In the genomic region with DNA sequence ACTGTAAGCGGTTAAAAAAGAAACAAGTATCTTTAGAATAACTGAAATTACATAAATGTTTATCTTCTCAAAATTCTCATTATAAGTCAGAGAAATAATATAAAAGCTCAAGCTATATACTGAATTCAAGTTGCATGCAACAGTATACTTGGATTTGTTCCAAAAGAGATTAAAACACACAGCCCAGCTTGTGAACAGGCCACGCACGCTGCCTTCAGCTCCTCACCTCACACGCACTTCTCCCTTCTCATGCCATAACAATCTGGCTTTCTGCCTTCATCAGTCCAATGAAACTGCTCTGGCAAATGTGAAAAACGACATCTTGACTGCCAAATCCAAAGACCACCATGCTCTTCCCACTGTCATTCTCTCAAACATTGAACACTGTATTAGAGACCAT, we compare ENCODE assay signal across 18 cellular contexts. TPM values are rescaled to one million over a fixed set of nuclear protein-coding genes. Genes with fewer than 3 reads are reported as not detected.
DNase-seq lines count a peak whose midpoint lies in the region; ATAC-seq and TF ChIP-seq lines count a peak whose summit lies in the region.
"Had no signal": no experiment of that assay in that cellular context is flagged by ENCODE, and none has a peak within 500 bp of the region (broad histone marks: within the 10 kb centered on the region; RNA-seq: fewer than 3 reads in every experiment).

No MANE protein-coding gene starts in this region.

- H3K79me2 ChIP-seq in MM.1S (ENCODE audit: low read length) = peaks cover 40% of the 10 kb centered on the region

- DNase-seq in D341Med (ENCODE audit: low spot score) (peak; percentile 68), OCI-M1 (lab: John Stamatoyannopoulos, UW) (peak; percentile 23), fibroblast of the conjunctiva (ENCODE audit: low read depth) (peak; percentile 4), psoas muscle (no peak), SKM-1 treated with dmso at 0.1 percent for 144 hours (lab: John Stamatoyannopoulos, UW; ENCODE audit: unreplicated experiment) (no peak), MM.1S (no peak)
- DNase-seq in activated CD4-positive, CD25-positive, alpha-beta regulatory T cell (lab: John Stamatoyannopoulos, UW) = no peak
- DNase-seq: activated CD8-positive, alpha-beta memory T cell treated with anti-CD3 and anti-CD28 coated beads for 24 hours; activated gamma-delta T cell treated with Interleukin-2 at 50 U/mL for 16 hours; body of pancreas; DND-41; effector CD4-positive, alpha-beta T cell; NCI-H2029 treated with DMSO at 0.1 percent for 48 hours; substantia nigra had no signal

- H3K9me2 ChIP-seq in MM.1S (replicated peaks; ENCODE audit: insufficient read depth, low read length) = no peaks in the 10 kb centered on the region

- 45 to 55% (median 45%) methylated on average over 5 of the region's 5 CpGs for WGBS in psoas muscle, 3 donors

- no peak overlapping the region for H2AFZ ChIP-seq in MM.1S (ENCODE audit: low read length)

- H3K9ac ChIP-seq in MM.1S (ENCODE audit: low read length) = no peak overlapping the region
- H3K9ac ChIP-seq: BLaER1 treated with 17β-estradiol and CSF1 and Interleukin-3, amounts not matched to agents 10 nM and 100 nM had no signal

- no peaks in the 10 kb centered on the region for H3F3A ChIP-seq in MM.1S (ENCODE audit: insufficient read depth, low read length)

- intact Hi-C loops in psoas muscle (cut with DNase I) = no loop called here

- H3K27ac ChIP-seq in psoas muscle (no peak overlapping the region), MM.1S (ENCODE audit: low read length) (no peak overlapping the region)
- H3K27ac ChIP-seq: BLaER1 treated with 17β-estradiol and CSF1 and Interleukin-3, amounts not matched to agents 10 nM and 100 nM; body of pancreas; SJSA1 had no signal

- ATAC-seq in psoas muscle = peak in 3 of 4 donors; percentile 36 to 76 (median 67)
- ATAC-seq in GM21529 (IDR thresholded peaks at IDR 0.05; ENCODE audit: unreplicated experiment) = no peak
- ATAC-seq: body of pancreas had no signal

- TF ChIP-seq CTCF in psoas muscle (IDR thresholded peaks at IDR 0.05) = no peak
- no peak for TF ChIP-seq CTCF in MM.1S (IDR thresholded peaks at IDR 0.05; ENCODE audit: low read length)

- H3K36me3 ChIP-seq in psoas muscle (ENCODE audit: insufficient read depth in 1 of 2, low read depth in 1 of 2) = peaks cover 0 to 33% of the 10 kb centered on the region in 2 donors
- peaks cover 5% of the 10 kb centered on the region; the same call in 1 of the 2 replicates for H3K36me3 ChIP-seq in MM.1S (replicated peaks; ENCODE audit: insufficient read depth, low read length)

- H3K27me3 ChIP-seq in psoas muscle (ENCODE audit: insufficient read depth in 3 of 3, low read length in 2 of 3) = no peaks in the 10 kb centered on the region
- no peaks in the 10 kb centered on the region for H3K27me3 ChIP-seq in MM.1S (replicated peaks; ENCODE audit: insufficient read depth, low read length)
- H3K27me3 ChIP-seq: BLaER1 treated with 17β-estradiol and CSF1 and Interleukin-3, amounts not matched to agents 10 nM and 100 nM; body of pancreas; SJSA1 had no signal

- H4K20me1 ChIP-seq in MM.1S (ENCODE audit: insufficient read depth, low read length) = no peaks in the 10 kb centered on the region

- H3K9me3 ChIP-seq in psoas muscle (no peaks in the 10 kb centered on the region), MM.1S (replicated peaks; ENCODE audit: insufficient read depth, low read length) (no peaks in the 10 kb centered on the region)
- H3K9me3 ChIP-seq: BLaER1 treated with 17β-estradiol and CSF1 and Interleukin-3, amounts not matched to agents 10 nM and 100 nM; body of pancreas; SJSA1 had no signal

- no peak overlapping the region for H3K4me2 ChIP-seq in MM.1S (ENCODE audit: low read depth, low read length)
- H3K4me2 ChIP-seq: BLaER1 treated with 17β-estradiol and CSF1 and Interleukin-3, amounts not matched to agents 10 nM and 100 nM had no signal

- H3K4me1 ChIP-seq in psoas muscle = peaks cover 10% of the 10 kb centered on the region
- no peaks in the 10 kb centered on the region for H3K4me1 ChIP-seq in MM.1S (ENCODE audit: low read length)
- H3K4me1 ChIP-seq: body of pancreas, SJSA1 had no signal

- no peak overlapping the region for H3K4me3 ChIP-seq in psoas muscle
- no peak overlapping the region for H3K4me3 ChIP-seq in MM.1S (ENCODE audit: low read length)
- H3K4me3 ChIP-seq: BLaER1 treated with 17β-estradiol and CSF1 and Interleukin-3, amounts not matched to agents 10 nM and 100 nM; body of pancreas; SJSA1 had no signal

RNA-seq across cellular contexts. Expression of gene ATP6V1E1, which starts 22.1 kb away (rescaled TPM):
- 100 to 1,000 TPM; 122 to 185 (median 142) TPM for total RNA-seq in psoas muscle
- polyA plus RNA-seq in psoas muscle = 100 to 1,000 TPM; 158 to 263 (median 210) TPM

RNA-seq across cellular contexts. Expression of gene BCL2L13, which starts 32.1 kb away (rescaled TPM):
- total RNA-seq in psoas muscle = 100 to 1,000 TPM; 123 to 201 (median 130) TPM
- 100 to 1,000 TPM in 1 of 3 donors, 10 to 100 TPM in 2; 67.0 to 165 (median 89.0) TPM for polyA plus RNA-seq in psoas muscle

RNA-seq across cellular contexts. Expression of gene SLC25A18, which starts 43.2 kb away (rescaled TPM):
- total RNA-seq in psoas muscle = 10 to 100 TPM in 1 of 4 donors, 1 to 10 TPM in 1, under 1 TPM in 2; 0.56 to 10.4 (median 5.0) TPM
- polyA plus RNA-seq in psoas muscle = 1 to 10 TPM; 5.5 to 6.9 (median 5.7) TPM
- total RNA-seq: HT-29, SJSA1 had no signal

Comparison
In these comparisons a context has a peak if more than half of its experiments do, and no peak if none do; other contexts are left out.
1. DNase-seq: peak in D341Med (single experiment), OCI-M1 (single experiment) and fibroblast of the conjunctiva (single experiment); none in psoas muscle (0 of 2), SKM-1 treated with dmso at 0.1 percent for 144 hours (single experiment), MM.1S (single experiment) and activated CD4-positive, CD25-positive, alpha-beta regulatory T cell (0 of 4).